ENCODE assay signal across 8 cellular contexts in genomic region chrX:23908219-23909003, GRCh38. TPM values are rescaled to one million over a fixed set of nuclear protein-coding genes. Genes with fewer than 3 reads are reported as not detected.
A peak's percentile ranks its signal among the peaks of the same experiment; 100 is the strongest.
DNase-seq lines count a peak whose midpoint lies in the region; ATAC-seq, FAIRE-seq and TF ChIP-seq lines count a peak whose summit lies in the region.

No MANE protein-coding gene starts in this region.

- no peaks in the 10 kb centered on the region for H4K20me1 ChIP-seq in OCI-LY1 (ENCODE audit: insufficient read depth, low read length)

- H3K4me3 ChIP-seq in OCI-LY1 (ENCODE audit: low read depth, low read length, poor library complexity, severe bottlenecking), result peak overlapping the region; percentile 90
- peak overlapping the region; percentile 72 for H3K4me3 ChIP-seq in endodermal cell (ENCODE audit: low read length)

- peaks cover 8% of the 10 kb centered on the region for H3K4me1 Mint-ChIP-seq in endodermal cell
- peaks cover 10% of the 10 kb centered on the region for H3K4me1 Mint-ChIP-seq in progenitor cell of endocrine pancreas (ENCODE audit: low read depth)

- H3F3A ChIP-seq in OCI-LY1 (ENCODE audit: insufficient read depth, low read length), result no peaks in the 10 kb centered on the region

- WGBS in endodermal cell (ENCODE audit: insufficient coverage in 1 of 2, insufficient read length in 1 of 2), 2 experiments, result 62 to 76% methylated on average over 2 to 11 of the region's 13 CpGs

- H3K9me2 ChIP-seq in OCI-LY1 (ENCODE audit: low read depth, low read length), result no peaks in the 10 kb centered on the region

- H3K79me2 ChIP-seq in OCI-LY1 (ENCODE audit: insufficient read depth, low read length), result no peaks in the 10 kb centered on the region

- peak overlapping the region; percentile 93 for H3K4me2 ChIP-seq in OCI-LY1 (ENCODE audit: low read length)

- H3K36me3 Mint-ChIP-seq in endodermal cell (ENCODE audit: low read depth) (peaks cover 5% of the 10 kb centered on the region), progenitor cell of endocrine pancreas (ENCODE audit: insufficient read depth) (peaks cover 2% of the 10 kb centered on the region)

- no peak for ATAC-seq in GM19035 (IDR thresholded peaks at IDR 0.05; ENCODE audit: unreplicated experiment)

- H3K9ac ChIP-seq in OCI-LY1 (ENCODE audit: low read length) (peak overlapping the region; percentile 74), endodermal cell (ENCODE audit: extremely low read depth, low read length, poor library complexity, severe bottlenecking) (peak overlapping the region; percentile 4)

- H3K4me3 Mint-ChIP-seq in endodermal cell, result peak overlapping the region; percentile 83
- H3K4me3 Mint-ChIP-seq in progenitor cell of endocrine pancreas (ENCODE audit: low read depth), result peak overlapping the region; percentile 88

- TF ChIP-seq POLR2A in GM12891 (IDR thresholded peaks at IDR 0.05; ENCODE audit: low read depth, low read length), result no peak

- peak; percentile 82 for FAIRE-seq in GM12891 (lab: Jason Lieb, UNC)

- H3K27me3 ChIP-seq in OCI-LY1 (ENCODE audit: insufficient read depth, low read length) (no peaks in the 10 kb centered on the region), endodermal cell (ENCODE audit: control insufficient read depth, insufficient read depth, low read length, poor library complexity, severe bottlenecking) (no peaks in the 10 kb centered on the region)

- peak overlapping the region; percentile 100 for H2AFZ ChIP-seq in OCI-LY1 (ENCODE audit: low read length)

- H3K4me1 ChIP-seq in OCI-LY1 (ENCODE audit: insufficient read depth, low read length, severe bottlenecking), result peaks cover 24% of the 10 kb centered on the region
- H3K4me1 ChIP-seq in endodermal cell (ENCODE audit: control insufficient read depth, insufficient read depth, low read length), result no peaks in the 10 kb centered on the region

- H3K9me3 ChIP-seq in OCI-LY1 (ENCODE audit: low read length) (no peaks in the 10 kb centered on the region), endodermal cell (ENCODE audit: control insufficient read depth, low read length) (no peaks in the 10 kb centered on the region)

- TF ChIP-seq CTCF in OCI-LY1 (IDR thresholded peaks at IDR 0.05; ENCODE audit: low read length) (peak; percentile 59), endodermal cell (conservative IDR thresholded peaks at IDR 0.05) (peak; percentile 83), progenitor cell of endocrine pancreas (IDR thresholded peaks at IDR 0.05; ENCODE audit: unreplicated experiment) (peak; percentile 67)

- no peaks in the 10 kb centered on the region for H3K36me3 ChIP-seq in OCI-LY1 (ENCODE audit: insufficient read depth, low read length)
- no peaks in the 10 kb centered on the region for H3K36me3 ChIP-seq in endodermal cell (ENCODE audit: control insufficient read depth, insufficient read depth, low read length)

- H3K27me3 Mint-ChIP-seq in endodermal cell (ENCODE audit: insufficient read depth), result no peaks in the 10 kb centered on the region
- H3K27me3 Mint-ChIP-seq in progenitor cell of endocrine pancreas, result no peaks in the 10 kb centered on the region

- peak overlapping the region; percentile 56 for H3K27ac Mint-ChIP-seq in endodermal cell
- peak overlapping the region; percentile 86 for H3K27ac Mint-ChIP-seq in progenitor cell of endocrine pancreas

- no peak for DNase-seq in GM12891 (ENCODE audit: insufficient read length, low spot score)
- DNase-seq in endodermal cell, result peak; percentile 69
- no peak for DNase-seq in progenitor cell of endocrine pancreas (ENCODE audit: low spot score, unreplicated experiment)
- no peak for DNase-seq in Kasumi-1 (lab: John Stamatoyannopoulos, UW)
- DNase-seq in NCI-H1436 treated with DMSO at 0.1 percent for 48 hours (lab: John Stamatoyannopoulos, UW), result no peak
- no peak for DNase-seq in mucosa of gallbladder (ENCODE audit: low spot score)

- H3K27ac ChIP-seq in OCI-LY1 (ENCODE audit: low read depth, low read length, poor library complexity, severe bottlenecking) (peak overlapping the region; percentile 87), endodermal cell (ENCODE audit: low read depth, low read length) (peak overlapping the region; percentile 53)

- H3K9me3 Mint-ChIP-seq in endodermal cell (no peaks in the 10 kb centered on the region), progenitor cell of endocrine pancreas (ENCODE audit: low read depth) (no peaks in the 10 kb centered on the region)

TF ChIP-seq in GM12891, 5 proteins besides CTCF, POLR2A, EP300 and RAD21:
- TF ChIP-seq SPI1 (IDR thresholded peaks at IDR 0.05; ENCODE audit: low read depth, low read length) (no peak), POU2F2 (IDR thresholded peaks at IDR 0.05; ENCODE audit: low read depth, low read length) (no peak), PAX5 (IDR thresholded peaks at IDR 0.05; ENCODE audit: insufficient read depth, low read length, severe bottlenecking) (no peak), TAF1 (IDR thresholded peaks at IDR 0.05; ENCODE audit: low read depth, low read length) (no peak), POLR2AphosphoS5 (IDR thresholded peaks at IDR 0.05; ENCODE audit: low read depth, low read length) (no peak)

RNA-seq across cellular contexts. Expression of gene CXorf58, which starts 0.6 kb away (rescaled TPM):
- polyA plus RNA-seq in GM12891 (2012; ENCODE audit: low read depth, missing spikeins), result 0.17 TPM
- total RNA-seq in endodermal cell (not detected), progenitor cell of endocrine pancreas (0.22 and 0.29 TPM in 2 replicates), mucosa of gallbladder (not detected)
- not detected for polyA plus RNA-seq in endodermal cell (2013, experiment 1 of 2)
- polyA plus RNA-seq in endodermal cell (2013, experiment 2 of 2), result not detected

RNA-seq across cellular contexts. Expression of gene APOO, which starts 0.7 kb away (rescaled TPM):
- 24.8 TPM for polyA plus RNA-seq in GM12891 (2012; ENCODE audit: low read depth, missing spikeins)
- total RNA-seq in endodermal cell (10 to 100 TPM; 47.9 to 74.2 TPM), progenitor cell of endocrine pancreas (75.9 and 92.4 TPM in 2 replicates), mucosa of gallbladder (26.2 TPM)
- 46.1 TPM for polyA plus RNA-seq in endodermal cell (2013, experiment 1 of 2)
- polyA plus RNA-seq in endodermal cell (2013, experiment 2 of 2), result 46.9 TPM
